Comparison of ENCODE assay signal across 1 cellular context in the genomic region with DNA sequence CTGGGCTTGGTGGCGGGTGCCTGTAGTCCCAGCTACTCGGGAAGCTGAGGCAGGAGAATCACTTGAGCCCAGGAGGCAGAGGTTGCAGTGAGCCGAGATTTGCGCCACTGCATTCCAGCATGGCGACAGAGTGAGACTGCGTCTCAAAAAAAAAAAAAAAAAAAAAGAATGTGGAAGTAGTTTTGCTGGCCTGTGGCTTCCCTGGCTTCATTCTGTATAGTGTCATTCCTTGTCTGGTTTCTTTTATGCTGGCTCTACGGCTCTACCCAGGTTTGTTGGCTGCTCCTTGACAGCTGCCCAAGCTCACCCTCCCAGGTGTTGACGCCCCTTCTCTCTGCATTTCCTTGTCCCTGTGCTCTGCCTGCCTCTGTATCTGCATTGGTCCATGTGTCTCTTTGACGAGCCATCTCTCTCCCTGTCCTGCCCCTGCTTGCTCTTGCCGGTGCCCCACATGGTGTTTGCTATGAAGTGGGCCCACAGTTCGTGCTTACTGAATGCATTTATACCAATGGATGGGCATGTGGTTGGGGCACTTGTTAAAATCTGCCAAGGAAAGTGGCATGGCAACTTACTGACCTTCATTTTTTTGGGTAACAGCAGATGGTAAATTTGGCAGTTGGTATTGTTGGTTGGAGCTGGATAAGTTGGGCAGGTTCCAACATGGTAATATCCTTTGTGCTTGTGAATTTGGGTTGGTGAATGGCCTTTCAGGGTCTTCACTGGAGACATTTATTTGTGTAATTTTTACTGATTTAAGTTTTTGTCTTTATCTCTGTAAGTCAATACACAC.
TF ChIP-seq lines count a peak whose summit lies in the region.

No MANE protein-coding gene starts in this region.

TF ChIP-seq in SK-N-SH, 30 proteins besides CTCF, POLR2A, EP300 and RAD21 (continued from another document):
- TF ChIP-seq, protein P1, sequence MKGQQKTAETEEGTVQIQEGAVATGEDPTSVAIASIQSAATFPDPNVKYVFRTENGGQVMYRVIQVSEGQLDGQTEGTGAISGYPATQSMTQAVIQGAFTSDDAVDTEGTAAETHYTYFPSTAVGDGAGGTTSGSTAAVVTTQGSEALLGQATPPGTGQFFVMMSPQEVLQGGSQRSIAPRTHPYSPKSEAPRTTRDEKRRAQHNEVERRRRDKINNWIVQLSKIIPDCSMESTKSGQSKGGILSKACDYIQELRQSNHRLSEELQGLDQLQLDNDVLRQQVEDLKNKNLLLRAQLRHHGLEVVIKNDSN (IDR thresholded peaks at IDR 0.05; ENCODE audit: borderline replicate concordance, low read depth) = no peak
- TF ChIP-seq REST (IDR thresholded peaks at IDR 0.05; ENCODE audit: low read depth, low read length) (no peak), USF2 (IDR thresholded peaks at IDR 0.05; ENCODE audit: borderline replicate concordance, low read depth, low read length) (no peak)
TF ChIP-seq in SK-N-SH: peak in this region for 2.
